ENCODE assay signal across 2 cellular contexts in genomic region chrX:78886550-78886949, GRCh38.
TF ChIP-seq lines count a peak whose summit lies in the region.

No MANE protein-coding gene starts in this region.

TF ChIP-seq in SK-N-SH treated with all-trans-retinoic acid at 6 μM for 48 hours, 23 proteins besides CTCF, POLR2A, EP300 and RAD21 (continued from another document):
- TF ChIP-seq, protein P1, sequence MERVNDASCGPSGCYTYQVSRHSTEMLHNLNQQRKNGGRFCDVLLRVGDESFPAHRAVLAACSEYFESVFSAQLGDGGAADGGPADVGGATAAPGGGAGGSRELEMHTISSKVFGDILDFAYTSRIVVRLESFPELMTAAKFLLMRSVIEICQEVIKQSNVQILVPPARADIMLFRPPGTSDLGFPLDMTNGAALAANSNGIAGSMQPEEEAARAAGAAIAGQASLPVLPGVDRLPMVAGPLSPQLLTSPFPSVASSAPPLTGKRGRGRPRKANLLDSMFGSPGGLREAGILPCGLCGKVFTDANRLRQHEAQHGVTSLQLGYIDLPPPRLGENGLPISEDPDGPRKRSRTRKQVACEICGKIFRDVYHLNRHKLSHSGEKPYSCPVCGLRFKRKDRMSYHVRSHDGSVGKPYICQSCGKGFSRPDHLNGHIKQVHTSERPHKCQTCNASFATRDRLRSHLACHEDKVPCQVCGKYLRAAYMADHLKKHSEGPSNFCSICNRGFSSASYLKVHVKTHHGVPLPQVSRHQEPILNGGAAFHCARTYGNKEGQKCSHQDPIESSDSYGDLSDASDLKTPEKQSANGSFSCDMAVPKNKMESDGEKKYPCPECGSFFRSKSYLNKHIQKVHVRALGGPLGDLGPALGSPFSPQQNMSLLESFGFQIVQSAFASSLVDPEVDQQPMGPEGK (CRISPR knock-in tag; IDR thresholded peaks at IDR 0.05; ENCODE audit: borderline replicate concordance), result no peak
- no peak for TF ChIP-seq SNAI2 (CRISPR knock-in tag; IDR thresholded peaks at IDR 0.05)
- no peak for TF ChIP-seq CSDC2 (CRISPR knock-in tag; IDR thresholded peaks at IDR 0.05)
- TF ChIP-seq TCF4 (CRISPR knock-in tag; IDR thresholded peaks at IDR 0.05; ENCODE audit: borderline replicate concordance), result no peak
- TF ChIP-seq ZC3H10 (CRISPR knock-in tag; IDR thresholded peaks at IDR 0.05), result no peak
- TF ChIP-seq PPARA (CRISPR knock-in tag; IDR thresholded peaks at IDR 0.05; ENCODE audit: borderline replicate concordance), result no peak
- TF ChIP-seq OSR1 (CRISPR knock-in tag; IDR thresholded peaks at IDR 0.05), result no peak
- TF ChIP-seq ZFP30 (CRISPR knock-in tag; IDR thresholded peaks at IDR 0.05), result no peak
TF ChIP-seq in SK-N-SH treated with all-trans-retinoic acid at 6 μM for 48 hours: peak in this region for 0.

TF ChIP-seq in HepG2, 621 proteins besides CTCF, POLR2A, EP300 and RAD21 (continued from another document):
- TF ChIP-seq REXO4 (CRISPR knock-in tag; IDR thresholded peaks at IDR 0.05; ENCODE audit: borderline replicate concordance) (no peak), KLF16 (CRISPR knock-in tag; IDR thresholded peaks at IDR 0.05) (no peak), ASH2L (IDR thresholded peaks at IDR 0.05; ENCODE audit: insufficient read length, low read depth, low read length) (no peak), ELF3 (CRISPR knock-in tag; IDR thresholded peaks at IDR 0.05) (no peak), ZNF691 (CRISPR knock-in tag; IDR thresholded peaks at IDR 0.05; ENCODE audit: borderline replicate concordance, low read depth) (no peak), FOXC1 (CRISPR knock-in tag; IDR thresholded peaks at IDR 0.05; ENCODE audit: borderline replicate concordance) (no peak), NFKBIZ (CRISPR knock-in tag; IDR thresholded peaks at IDR 0.05) (no peak), ZGPAT (CRISPR knock-in tag; IDR thresholded peaks at IDR 0.05) (no peak), KMT2A (CRISPR knock-in tag; IDR thresholded peaks at IDR 0.05) (no peak), MNT (IDR thresholded peaks at IDR 0.05) (no peak), DNMT1 (CRISPR knock-in tag; IDR thresholded peaks at IDR 0.05) (no peak), SRY (CRISPR knock-in tag; IDR thresholded peaks at IDR 0.05) (no peak)
- TF ChIP-seq, protein P2, sequence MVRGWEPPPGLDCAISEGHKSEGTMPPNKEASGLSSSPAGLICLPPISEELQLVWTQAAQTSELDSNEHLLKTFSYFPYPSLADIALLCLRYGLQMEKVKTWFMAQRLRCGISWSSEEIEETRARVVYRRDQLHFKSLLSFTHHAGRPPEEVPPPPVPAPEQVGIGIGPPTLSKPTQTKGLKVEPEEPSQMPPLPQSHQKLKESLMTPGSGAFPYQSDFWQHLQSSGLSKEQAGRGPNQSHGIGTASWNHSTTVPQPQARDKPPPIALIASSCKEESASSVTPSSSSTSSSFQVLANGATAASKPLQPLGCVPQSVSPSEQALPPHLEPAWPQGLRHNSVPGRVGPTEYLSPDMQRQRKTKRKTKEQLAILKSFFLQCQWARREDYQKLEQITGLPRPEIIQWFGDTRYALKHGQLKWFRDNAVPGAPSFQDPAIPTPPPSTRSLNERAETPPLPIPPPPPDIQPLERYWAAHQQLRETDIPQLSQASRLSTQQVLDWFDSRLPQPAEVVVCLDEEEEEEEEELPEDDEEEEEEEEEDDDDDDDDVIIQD (CRISPR knock-in tag; IDR thresholded peaks at IDR 0.05; ENCODE audit: low read depth), result no peak
